ENCODE assay signal across 1 cellular context in genomic region chr1:159944623-159945455, GRCh38.
TF ChIP-seq lines count a peak whose summit lies in the region.

No MANE protein-coding gene starts in this region.

TF ChIP-seq in K562, 482 proteins besides CTCF, POLR2A, EP300 and RAD21:
- TF ChIP-seq SIN3A (IDR thresholded peaks at IDR 0.05; ENCODE audit: borderline replicate concordance in 2 of 2, control insufficient read depth in 1 of 2, low read depth in 2 of 2, low read length in 2 of 2) = no peak
- no peak for TF ChIP-seq NBN (IDR thresholded peaks at IDR 0.05; ENCODE audit: low read depth)
- TF ChIP-seq, protein P1, sequence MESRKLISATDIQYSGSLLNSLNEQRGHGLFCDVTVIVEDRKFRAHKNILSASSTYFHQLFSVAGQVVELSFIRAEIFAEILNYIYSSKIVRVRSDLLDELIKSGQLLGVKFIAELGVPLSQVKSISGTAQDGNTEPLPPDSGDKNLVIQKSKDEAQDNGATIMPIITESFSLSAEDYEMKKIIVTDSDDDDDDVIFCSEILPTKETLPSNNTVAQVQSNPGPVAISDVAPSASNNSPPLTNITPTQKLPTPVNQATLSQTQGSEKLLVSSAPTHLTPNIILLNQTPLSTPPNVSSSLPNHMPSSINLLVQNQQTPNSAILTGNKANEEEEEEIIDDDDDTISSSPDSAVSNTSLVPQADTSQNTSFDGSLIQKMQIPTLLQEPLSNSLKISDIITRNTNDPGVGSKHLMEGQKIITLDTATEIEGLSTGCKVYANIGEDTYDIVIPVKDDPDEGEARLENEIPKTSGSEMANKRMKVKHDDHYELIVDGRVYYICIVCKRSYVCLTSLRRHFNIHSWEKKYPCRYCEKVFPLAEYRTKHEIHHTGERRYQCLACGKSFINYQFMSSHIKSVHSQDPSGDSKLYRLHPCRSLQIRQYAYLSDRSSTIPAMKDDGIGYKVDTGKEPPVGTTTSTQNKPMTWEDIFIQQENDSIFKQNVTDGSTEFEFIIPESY (CRISPR knock-in tag; IDR thresholded peaks at IDR 0.05) = no peak
- TF ChIP-seq HNRNPH1 (optimal IDR thresholded peaks at IDR 0.05; ENCODE audit: low read depth, low read length) = no peak
- no peak for TF ChIP-seq ZFP36 (IDR thresholded peaks at IDR 0.05; ENCODE audit: low read depth, low read length, partially characterized antibody)
- TF ChIP-seq, protein P2, sequence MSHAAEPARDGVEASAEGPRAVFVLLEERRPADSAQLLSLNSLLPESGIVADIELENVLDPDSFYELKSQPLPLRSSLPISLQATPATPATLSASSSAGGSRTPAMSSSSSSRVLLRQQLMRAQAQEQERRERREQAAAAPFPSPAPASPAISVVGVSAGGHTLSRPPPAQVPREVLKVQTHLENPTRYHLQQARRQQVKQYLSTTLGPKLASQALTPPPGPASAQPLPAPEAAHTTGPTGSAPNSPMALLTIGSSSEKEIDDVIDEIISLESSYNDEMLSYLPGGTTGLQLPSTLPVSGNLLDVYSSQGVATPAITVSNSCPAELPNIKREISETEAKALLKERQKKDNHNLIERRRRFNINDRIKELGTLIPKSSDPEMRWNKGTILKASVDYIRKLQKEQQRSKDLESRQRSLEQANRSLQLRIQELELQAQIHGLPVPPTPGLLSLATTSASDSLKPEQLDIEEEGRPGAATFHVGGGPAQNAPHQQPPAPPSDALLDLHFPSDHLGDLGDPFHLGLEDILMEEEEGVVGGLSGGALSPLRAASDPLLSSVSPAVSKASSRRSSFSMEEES (CRISPR knock-in tag; IDR thresholded peaks at IDR 0.05) = no peak
- no peak for TF ChIP-seq RBM25 (IDR thresholded peaks at IDR 0.05; ENCODE audit: low read depth, low read length, severe bottlenecking)
- TF ChIP-seq SNIP1 (IDR thresholded peaks at IDR 0.05; ENCODE audit: low read depth) = no peak
- no peak for TF ChIP-seq HDAC2 (IDR thresholded peaks at IDR 0.05)
- TF ChIP-seq SMAD1 (IDR thresholded peaks at IDR 0.05; ENCODE audit: low read depth, low read length, partially characterized antibody) = no peak
- TF ChIP-seq ELF1 (tag; IDR thresholded peaks at IDR 0.05) = no peak
- no peak for TF ChIP-seq HNRNPK (IDR thresholded peaks at IDR 0.05; ENCODE audit: low read depth, low read length, poor library complexity, severe bottlenecking)
- no peak for TF ChIP-seq ZNF239 (CRISPR knock-in tag; IDR thresholded peaks at IDR 0.05)
- no peak for TF ChIP-seq MEF2D (tag; conservative IDR thresholded peaks at IDR 0.05; ENCODE audit: low read depth)
- no peak for TF ChIP-seq LCOR (CRISPR knock-in tag; IDR thresholded peaks at IDR 0.05)
- TF ChIP-seq RBM17 (IDR thresholded peaks at IDR 0.05; ENCODE audit: borderline replicate concordance, low read depth, low read length) = no peak
- TF ChIP-seq NCOA4 (IDR thresholded peaks at IDR 0.05; ENCODE audit: partially characterized antibody) = no peak
TF ChIP-seq in K562: peak in this region for 0.
